In the genomic region with DNA sequence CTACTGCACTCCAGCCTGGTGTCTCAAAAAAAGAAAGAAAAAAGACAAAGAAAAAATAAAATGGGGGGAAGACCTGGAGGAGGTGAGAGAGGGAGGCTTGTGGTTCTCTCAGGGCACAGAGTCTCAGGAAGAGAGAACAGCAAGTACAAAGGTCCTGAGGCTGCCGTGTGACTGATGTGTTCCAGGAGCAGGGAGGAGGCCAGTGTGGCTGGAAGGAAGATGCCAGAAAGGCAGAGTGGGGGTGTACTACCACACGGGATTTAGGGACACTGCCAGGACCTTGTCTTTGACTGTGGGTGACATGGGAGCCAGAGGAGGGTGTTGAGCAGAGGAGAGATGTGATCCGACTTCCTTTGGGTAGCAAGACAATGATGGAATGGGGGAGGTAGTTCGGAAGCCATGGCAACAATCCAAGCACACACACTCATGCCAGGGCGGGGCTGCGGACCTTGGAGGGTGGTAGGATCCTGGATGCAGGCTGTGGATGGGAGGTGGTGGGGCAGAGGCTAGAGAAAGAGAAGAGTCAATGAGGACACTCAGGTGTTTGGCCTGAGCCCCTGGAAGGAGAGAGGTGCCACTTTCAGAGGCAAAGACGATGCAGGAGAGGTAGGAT, we compare ENCODE assay signal across 19 cellular contexts.
DNase-seq lines count a peak whose midpoint lies in the region; ATAC-seq, FAIRE-seq and TF ChIP-seq lines count a peak whose summit lies in the region.
"Had no signal": no experiment of that assay in that cellular context is flagged by ENCODE, and none has a peak within 500 bp of the region (broad histone marks: within the 10 kb centered on the region; RNA-seq: fewer than 3 reads in every experiment).

No MANE protein-coding gene starts in this region.

- H3K27me3 Mint-ChIP-seq in astrocyte (ENCODE audit: low read depth, unreplicated experiment) = peaks cover 32% of the 10 kb centered on the region
- H3K27me3 Mint-ChIP-seq in neural crest cell (ENCODE audit: low read depth) = peaks cover 6% of the 10 kb centered on the region

- H3K4me2 ChIP-seq in astrocyte (ENCODE audit: low read length) = no peak overlapping the region

- H3K9me3 Mint-ChIP-seq in astrocyte (ENCODE audit: unreplicated experiment) (peaks cover 2% of the 10 kb centered on the region), neural crest cell (no peaks in the 10 kb centered on the region)
- H3K9me3 Mint-ChIP-seq: activated naive CD4-positive, alpha-beta T cell treated with anti-CD3 and anti-CD28 coated beads, Interleukin-2, amount 10 ng/mL, durations not matched to agents 7 days and 5 days; CD8-positive, alpha-beta T cell; stimulated activated naive CD8-positive, alpha-beta T cell treated with anti-CD3 and anti-CD28 coated beads, Interleukin-15, amount 100 ng/mL, for 72 hours had no signal

- no peaks in the 10 kb centered on the region for H4K20me1 ChIP-seq in astrocyte (ENCODE audit: insufficient read depth, low read length)

- no peak overlapping the region for H3K4me3 ChIP-seq in astrocyte (ENCODE audit: insufficient read depth, low read depth, low read length)
- H3K4me3 ChIP-seq: uterus had no signal

- H3K36me3 ChIP-seq in astrocyte (ENCODE audit: insufficient read depth, low read length) = no peaks in the 10 kb centered on the region
- H3K36me3 ChIP-seq: uterus had no signal

- ATAC-seq in HG02759 (IDR thresholded peaks at IDR 0.05; ENCODE audit: unreplicated experiment) = no peak
- ATAC-seq: CD8-positive, alpha-beta T cell; stimulated activated naive CD8-positive, alpha-beta T cell treated with anti-CD3 and anti-CD28 coated beads, Interleukin-15, amount 100 ng/mL, for 72 hours had no signal

- H3K79me2 ChIP-seq in astrocyte (ENCODE audit: insufficient read depth, low read length) = no peaks in the 10 kb centered on the region

- H3K27ac Mint-ChIP-seq in astrocyte (ENCODE audit: unreplicated experiment) (no peak overlapping the region), neural crest cell (ENCODE audit: unreplicated experiment) (peak overlapping the region; percentile 54)
- H3K27ac Mint-ChIP-seq: activated naive CD4-positive, alpha-beta T cell treated with anti-CD3 and anti-CD28 coated beads, Interleukin-2, amount 10 ng/mL, durations not matched to agents 7 days and 5 days; CD8-positive, alpha-beta T cell had no signal

- no peaks in the 10 kb centered on the region for H3K36me3 Mint-ChIP-seq in astrocyte (ENCODE audit: low read depth, unreplicated experiment)
- H3K36me3 Mint-ChIP-seq in neural crest cell (ENCODE audit: low read depth) = no peaks in the 10 kb centered on the region
- H3K36me3 Mint-ChIP-seq: activated naive CD4-positive, alpha-beta T cell treated with anti-CD3 and anti-CD28 coated beads, Interleukin-2, amount 10 ng/mL, durations not matched to agents 7 days and 5 days; brain; CD8-positive, alpha-beta T cell had no signal

- TF ChIP-seq CTCF in astrocyte (IDR thresholded peaks at IDR 0.05; ENCODE audit: insufficient read depth, low read depth, low read length) = no peak
- TF ChIP-seq CTCF in neural crest cell (conservative IDR thresholded peaks at IDR 0.05) = no peak

- no peak overlapping the region for H3K27ac ChIP-seq in astrocyte (ENCODE audit: low read depth, low read length)
- H3K27ac ChIP-seq: uterus had no signal

- H2AFZ ChIP-seq in astrocyte (ENCODE audit: low read depth, low read length) = no peak overlapping the region

- FAIRE-seq in astrocyte (lab: Jason Lieb, UNC) = no peak
- FAIRE-seq: GM19239 had no signal

- peaks cover 6% of the 10 kb centered on the region for H3K4me1 ChIP-seq in astrocyte (ENCODE audit: insufficient read depth, low read length)
- H3K4me1 ChIP-seq: uterus had no signal

- H3K4me3 Mint-ChIP-seq in astrocyte (ENCODE audit: unreplicated experiment) = no peak overlapping the region
- H3K4me3 Mint-ChIP-seq in neural crest cell = no peak overlapping the region
- H3K4me3 Mint-ChIP-seq: activated naive CD4-positive, alpha-beta T cell treated with anti-CD3 and anti-CD28 coated beads, Interleukin-2, amount 10 ng/mL, durations not matched to agents 7 days and 5 days; brain; CD8-positive, alpha-beta T cell; stimulated activated naive CD8-positive, alpha-beta T cell treated with anti-CD3 and anti-CD28 coated beads, Interleukin-15, amount 100 ng/mL, for 72 hours had no signal

- H3K4me1 Mint-ChIP-seq in astrocyte (ENCODE audit: low read depth, unreplicated experiment) (peaks cover 3% of the 10 kb centered on the region), neural crest cell (no peaks in the 10 kb centered on the region)
- H3K4me1 Mint-ChIP-seq: stimulated activated naive CD8-positive, alpha-beta T cell treated with anti-CD3 and anti-CD28 coated beads, Interleukin-15, amount 100 ng/mL, for 72 hours had no signal

- H3K9me3 ChIP-seq in astrocyte (ENCODE audit: insufficient read depth, low read depth, low read length) = no peaks in the 10 kb centered on the region
- H3K9me3 ChIP-seq: uterus had no signal

- DNase-seq in NCI-H748 (lab: John Stamatoyannopoulos, UW; ENCODE audit: unreplicated experiment) (peak; percentile 40), NCI-H748 treated with DMSO at 0.1 percent for 48 hours (lab: John Stamatoyannopoulos, UW) (no peak), LHCN-M2 (ENCODE audit: low read depth) (peak; percentile 32), astrocyte (ENCODE audit: low read depth) (peak; percentile 9), neural crest cell (ENCODE audit: low read depth, low spot score) (no peak), cerebellar cortex (ENCODE audit: low spot score) (no peak)
- DNase-seq in stimulated activated naive CD4-positive, alpha-beta T cell (lab: John Stamatoyannopoulos, UW) = no peak
- DNase-seq: ACHN; activated CD4-positive, alpha-beta T cell treated with anti-CD3 and anti-CD28 coated beads for 1 hour; activated CD8-positive, alpha-beta memory T cell treated with anti-CD3 and anti-CD28 coated beads, Interleukin-2, amount 50 U/mL, for 48 hours; activated naive CD4-positive, alpha-beta T cell treated with anti-CD3 and anti-CD28 coated beads, Interleukin-2, amount 10 ng/mL, durations not matched to agents 7 days and 5 days; CD8-positive, alpha-beta T cell; NCI-H187 treated with DMSO at 0.1 percent for 48 hours; SIG-M5; stimulated activated naive CD8-positive, alpha-beta T cell treated with anti-CD3 and anti-CD28 coated beads, Interleukin-15, amount 100 ng/mL, for 72 hours; uterus had no signal

- H3K27me3 ChIP-seq in astrocyte (ENCODE audit: insufficient read depth, low read length) = no peaks in the 10 kb centered on the region
- H3K27me3 ChIP-seq: uterus had no signal

- no peak overlapping the region for H3K9ac ChIP-seq in astrocyte (ENCODE audit: low read length)

Comparison
In these comparisons a context has a peak if more than half of its experiments do, and no peak if none do; other contexts are left out.
1. DNase-seq: peak in NCI-H748 (single experiment), LHCN-M2 (single experiment) and astrocyte (single experiment); none in NCI-H748 treated with DMSO at 0.1 percent for 48 hours (single experiment), neural crest cell (single experiment), cerebellar cortex (single experiment) and stimulated activated naive CD4-positive, alpha-beta T cell (0 of 6).